1 cellular context compared by ENCODE assay signal in the genomic region with DNA sequence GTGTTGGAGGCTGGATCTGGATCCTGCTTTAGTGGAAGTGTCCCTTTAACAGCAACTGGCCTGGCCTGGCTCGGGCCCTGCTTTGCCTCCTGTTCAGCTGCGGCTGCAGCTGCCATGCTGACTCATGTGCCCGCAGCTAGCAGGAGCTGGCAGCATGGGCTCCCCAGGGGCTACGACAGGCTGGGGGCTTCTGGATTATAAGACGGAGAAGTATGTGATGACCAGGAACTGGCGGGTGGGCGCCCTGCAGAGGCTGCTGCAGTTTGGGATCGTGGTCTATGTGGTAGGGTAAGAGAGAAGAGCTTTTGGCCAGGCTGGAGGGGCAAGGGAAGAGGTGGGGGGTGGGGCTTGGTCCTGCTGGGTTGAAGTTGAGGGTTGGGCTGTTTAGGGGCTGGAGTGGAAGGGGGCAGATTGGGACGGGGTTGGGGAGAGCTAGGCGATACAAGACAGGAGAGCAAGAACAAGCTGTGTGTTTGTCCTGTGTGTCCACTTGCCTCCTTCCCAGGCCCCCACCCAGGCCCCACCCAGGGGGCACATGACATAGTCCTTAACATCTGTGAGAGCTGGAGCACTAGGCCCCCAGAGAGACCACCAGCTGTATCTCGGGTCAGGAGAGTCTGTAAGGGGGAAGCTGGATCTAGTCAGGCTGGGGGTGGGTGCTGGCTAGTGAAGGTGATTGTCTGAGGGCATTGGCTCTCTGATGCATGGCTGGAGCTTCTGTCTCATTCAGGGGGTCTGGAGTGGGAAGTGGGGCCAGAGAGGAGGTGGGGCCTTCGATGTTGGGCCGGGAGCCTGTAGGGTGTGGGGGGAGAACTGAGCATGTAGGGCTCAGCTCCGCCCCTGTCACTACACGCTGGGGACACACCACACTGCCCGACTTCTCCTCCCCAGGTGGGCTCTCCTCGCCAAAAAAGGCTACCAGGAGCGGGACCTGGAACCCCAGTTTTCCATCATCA.
A peak's percentile ranks its signal among the peaks of the same experiment; 100 is the strongest.
TF ChIP-seq lines count a peak whose summit lies in the region.

Gene P2RX6, plus strand, starts transcription at position 115 of the 956 bp plus-strand sequence. Its CDS starts 10 bp downstream, at position 125.

TF ChIP-seq in K562, 482 proteins besides CTCF, POLR2A, EP300 and RAD21 (continued from another document and continues in another):
- TF ChIP-seq RBM22 (IDR thresholded peaks at IDR 0.05; ENCODE audit: low read depth, low read length, poor library complexity, severe bottlenecking) (no peak), TCFL5 (CRISPR knock-in tag; conservative IDR thresholded peaks at IDR 0.05) (no peak), MIER1 (IDR thresholded peaks at IDR 0.05; ENCODE audit: low read depth) (no peak), ZNF445 (CRISPR knock-in tag; IDR thresholded peaks at IDR 0.05; ENCODE audit: low read depth) (no peak; the same call in 1 of the 2 replicates), SUPT5H (IDR thresholded peaks at IDR 0.05) (no peak), ZFP91 (CRISPR knock-in tag; IDR thresholded peaks at IDR 0.05) (no peak), ZNF23 (CRISPR knock-in tag; IDR thresholded peaks at IDR 0.05) (no peak), HNRNPH1 (optimal IDR thresholded peaks at IDR 0.05; ENCODE audit: low read depth, low read length) (no peak), HDAC1 (IDR thresholded peaks at IDR 0.05) (no peak), BRCA1 (IDR thresholded peaks at IDR 0.05) (no peak), BRCA1 (CRISPR knock-in tag; IDR thresholded peaks at IDR 0.05) (no peak), BCLAF1 (IDR thresholded peaks at IDR 0.05; ENCODE audit: borderline replicate concordance in 1 of 2, control insufficient read depth in 1 of 2, low read depth in 2 of 2, low read length in 1 of 2) (no peak), MAZ (CRISPR knock-in tag; conservative IDR thresholded peaks at IDR 0.05 in 1 of 2, IDR thresholded peaks at IDR 0.05 in 1 of 2) (no peak; a peak in 1 of 4 replicates), DMBX1 (CRISPR knock-in tag; IDR thresholded peaks at IDR 0.05; ENCODE audit: borderline replicate concordance) (peak; percentile 68; the same call in 1 of the 2 replicates), BRF1 (IDR thresholded peaks at IDR 0.05; ENCODE audit: borderline replicate concordance, extremely low read depth, insufficient read length) (no peak), FOXK2 (conservative IDR thresholded peaks at IDR 0.05 in 1 of 2, IDR thresholded peaks at IDR 0.05 in 1 of 2; ENCODE audit: low read depth in 2 of 2) (no peak), ZNF696 (CRISPR knock-in tag; conservative IDR thresholded peaks at IDR 0.05) (no peak; the same call in 1 of the 2 replicates), ZNF561 (CRISPR knock-in tag; conservative IDR thresholded peaks at IDR 0.05) (no peak), CHD7 (IDR thresholded peaks at IDR 0.05; ENCODE audit: low read depth, low read length) (peak; percentile 13)
- TF ChIP-seq, protein P1, sequence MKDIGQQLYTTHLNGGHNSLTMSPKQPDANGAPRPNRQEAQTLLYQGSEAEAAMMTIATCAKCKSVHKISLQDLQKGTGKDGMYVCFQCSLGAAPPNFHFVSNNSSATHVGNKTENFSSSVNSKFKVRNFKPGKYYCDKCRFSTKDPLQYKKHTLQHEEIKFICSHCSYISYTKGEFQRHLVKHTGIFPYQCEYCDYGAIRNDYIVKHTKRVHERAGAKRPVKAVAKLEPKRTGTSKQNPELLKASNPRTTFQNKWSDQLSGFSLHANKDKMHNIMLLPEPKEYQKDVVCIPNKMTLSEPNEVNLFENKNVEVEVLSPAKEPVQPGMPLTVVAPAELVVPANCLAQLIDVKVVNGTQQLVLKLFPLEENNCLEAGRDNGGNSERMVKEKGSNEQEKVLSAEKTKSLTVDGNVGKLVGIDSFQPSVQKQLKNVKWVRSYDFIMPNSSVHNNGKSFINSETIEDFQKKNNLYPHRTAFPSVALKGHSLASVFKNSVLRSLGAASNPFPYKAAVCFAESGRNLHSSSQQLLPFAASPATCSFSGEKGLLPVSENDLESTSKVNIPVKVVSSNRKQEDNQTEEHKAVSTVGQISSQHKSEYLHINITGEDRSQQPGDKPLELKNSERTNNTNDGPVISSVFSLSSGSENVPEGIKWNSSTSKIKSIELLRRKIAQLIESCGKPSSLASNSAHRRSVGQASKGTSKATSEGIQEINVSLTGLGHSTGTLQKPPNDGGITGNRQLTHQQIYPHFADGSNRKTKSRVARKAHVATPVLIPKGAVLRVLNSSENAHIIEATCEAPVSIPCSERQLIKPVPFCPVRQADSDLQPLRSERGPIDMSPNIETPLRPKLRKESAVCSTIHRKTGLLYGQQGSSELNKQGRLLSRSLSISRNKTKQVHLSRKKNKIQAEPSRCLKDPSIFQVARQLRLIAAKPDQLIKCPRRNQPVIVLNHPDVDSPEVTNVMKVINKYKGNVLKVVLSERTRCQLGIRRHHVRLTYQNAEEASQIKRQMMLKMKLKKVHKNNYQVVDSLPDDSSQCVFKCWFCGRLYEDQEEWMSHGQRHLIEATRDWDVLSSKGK (CRISPR knock-in tag; IDR thresholded peaks at IDR 0.05): no peak
- TF ChIP-seq, protein P2, sequence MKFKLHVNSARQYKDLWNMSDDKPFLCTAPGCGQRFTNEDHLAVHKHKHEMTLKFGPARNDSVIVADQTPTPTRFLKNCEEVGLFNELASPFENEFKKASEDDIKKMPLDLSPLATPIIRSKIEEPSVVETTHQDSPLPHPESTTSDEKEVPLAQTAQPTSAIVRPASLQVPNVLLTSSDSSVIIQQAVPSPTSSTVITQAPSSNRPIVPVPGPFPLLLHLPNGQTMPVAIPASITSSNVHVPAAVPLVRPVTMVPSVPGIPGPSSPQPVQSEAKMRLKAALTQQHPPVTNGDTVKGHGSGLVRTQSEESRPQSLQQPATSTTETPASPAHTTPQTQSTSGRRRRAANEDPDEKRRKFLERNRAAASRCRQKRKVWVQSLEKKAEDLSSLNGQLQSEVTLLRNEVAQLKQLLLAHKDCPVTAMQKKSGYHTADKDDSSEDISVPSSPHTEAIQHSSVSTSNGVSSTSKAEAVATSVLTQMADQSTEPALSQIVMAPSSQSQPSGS (CRISPR knock-in tag; IDR thresholded peaks at IDR 0.05): no peak
- TF ChIP-seq, protein P3, sequence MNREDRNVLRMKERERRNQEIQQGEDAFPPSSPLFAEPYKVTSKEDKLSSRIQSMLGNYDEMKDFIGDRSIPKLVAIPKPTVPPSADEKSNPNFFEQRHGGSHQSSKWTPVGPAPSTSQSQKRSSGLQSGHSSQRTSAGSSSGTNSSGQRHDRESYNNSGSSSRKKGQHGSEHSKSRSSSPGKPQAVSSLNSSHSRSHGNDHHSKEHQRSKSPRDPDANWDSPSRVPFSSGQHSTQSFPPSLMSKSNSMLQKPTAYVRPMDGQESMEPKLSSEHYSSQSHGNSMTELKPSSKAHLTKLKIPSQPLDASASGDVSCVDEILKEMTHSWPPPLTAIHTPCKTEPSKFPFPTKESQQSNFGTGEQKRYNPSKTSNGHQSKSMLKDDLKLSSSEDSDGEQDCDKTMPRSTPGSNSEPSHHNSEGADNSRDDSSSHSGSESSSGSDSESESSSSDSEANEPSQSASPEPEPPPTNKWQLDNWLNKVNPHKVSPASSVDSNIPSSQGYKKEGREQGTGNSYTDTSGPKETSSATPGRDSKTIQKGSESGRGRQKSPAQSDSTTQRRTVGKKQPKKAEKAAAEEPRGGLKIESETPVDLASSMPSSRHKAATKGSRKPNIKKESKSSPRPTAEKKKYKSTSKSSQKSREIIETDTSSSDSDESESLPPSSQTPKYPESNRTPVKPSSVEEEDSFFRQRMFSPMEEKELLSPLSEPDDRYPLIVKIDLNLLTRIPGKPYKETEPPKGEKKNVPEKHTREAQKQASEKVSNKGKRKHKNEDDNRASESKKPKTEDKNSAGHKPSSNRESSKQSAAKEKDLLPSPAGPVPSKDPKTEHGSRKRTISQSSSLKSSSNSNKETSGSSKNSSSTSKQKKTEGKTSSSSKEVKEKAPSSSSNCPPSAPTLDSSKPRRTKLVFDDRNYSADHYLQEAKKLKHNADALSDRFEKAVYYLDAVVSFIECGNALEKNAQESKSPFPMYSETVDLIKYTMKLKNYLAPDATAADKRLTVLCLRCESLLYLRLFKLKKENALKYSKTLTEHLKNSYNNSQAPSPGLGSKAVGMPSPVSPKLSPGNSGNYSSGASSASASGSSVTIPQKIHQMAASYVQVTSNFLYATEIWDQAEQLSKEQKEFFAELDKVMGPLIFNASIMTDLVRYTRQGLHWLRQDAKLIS (CRISPR knock-in tag; IDR thresholded peaks at IDR 0.05): no peak
